In genomic region chr1:92834617-92835016, GRCh38 we compare ENCODE assay signal across 1 cellular context.
TF ChIP-seq lines count a peak whose summit lies in the region.

No MANE protein-coding gene starts in this region.

TF ChIP-seq in HepG2, 621 proteins besides CTCF, POLR2A, EP300 and RAD21:
- TF ChIP-seq POLR2AphosphoS2 (IDR thresholded peaks at IDR 0.05; ENCODE audit: low read depth, low read length) (no peak), RBFOX2 (IDR thresholded peaks at IDR 0.05; ENCODE audit: low read depth, low read length) (peak; percentile 53), ZNF607 (CRISPR knock-in tag; IDR thresholded peaks at IDR 0.05; ENCODE audit: borderline replicate concordance) (no peak), STAG1 (CRISPR knock-in tag; IDR thresholded peaks at IDR 0.05) (no peak)
